1 cellular context compared by ENCODE assay signal in genomic region chr9:35806101-35806500, GRCh38.
TF ChIP-seq lines count a peak whose summit lies in the region.

No MANE protein-coding gene starts in this region.

TF ChIP-seq in IMR-90, 13 proteins besides CTCF, POLR2A, EP300 and RAD21:
- TF ChIP-seq NFE2L2 (IDR thresholded peaks at IDR 0.05; ENCODE audit: low read depth, low read length) = no peak
- no peak for TF ChIP-seq USF2 (IDR thresholded peaks at IDR 0.05; ENCODE audit: low read depth, low read length)
- no peak for TF ChIP-seq ELK1 (IDR thresholded peaks at IDR 0.05; ENCODE audit: borderline replicate concordance, low read depth, low read length)
- no peak for TF ChIP-seq CHD1 (IDR thresholded peaks at IDR 0.05; ENCODE audit: low read depth, low read length)
- TF ChIP-seq MAZ (IDR thresholded peaks at IDR 0.05; ENCODE audit: borderline replicate concordance, low read depth, low read length) = no peak
- no peak for TF ChIP-seq CEBPB (IDR thresholded peaks at IDR 0.05; ENCODE audit: low read depth, low read length)
- no peak for TF ChIP-seq BHLHE40 (IDR thresholded peaks at IDR 0.05; ENCODE audit: low read depth, low read length)
- TF ChIP-seq RFX5 (IDR thresholded peaks at IDR 0.05; ENCODE audit: low read depth, low read length) = no peak
- TF ChIP-seq MXI1 (IDR thresholded peaks at IDR 0.05; ENCODE audit: borderline replicate concordance, low read depth, low read length) = no peak
- TF ChIP-seq MAFK (IDR thresholded peaks at IDR 0.05; ENCODE audit: low read depth, low read length) = no peak
- no peak for TF ChIP-seq RCOR1 (IDR thresholded peaks at IDR 0.05; ENCODE audit: insufficient replicate concordance, low read length)
- TF ChIP-seq FOS (IDR thresholded peaks at IDR 0.05; ENCODE audit: low read depth, low read length) = no peak
TF ChIP-seq in IMR-90: peak in this region for 0.
